ENCODE assay signal across 8 cellular contexts in genomic region chr1:27349784-27350672, GRCh38. TPM values are rescaled to one million over a fixed set of nuclear protein-coding genes. Genes with fewer than 3 reads are reported as not detected.
DNase-seq lines count a peak whose midpoint lies in the region; ATAC-seq and TF ChIP-seq lines count a peak whose summit lies in the region.

No MANE protein-coding gene starts in this region.

- no peaks in the 10 kb centered on the region for H3K79me2 ChIP-seq in parathyroid adenoma

- DNase-seq in Right ventricle myocardium inferior (ENCODE audit: missing footprints) (peak; percentile 85), cardiac septum (ENCODE audit: low spot score) (no peak), T-helper 17 cell (no peak), glutamatergic neuron (peak; percentile 71), T-helper 9 cell (no peak)
- no peak for DNase-seq in stimulated activated CD4-positive, alpha-beta T cell treated with anti-CD3 and anti-CD28 coated beads, Interleukin-4, amount 100 ng/mL, for 4 hours

- H3K27ac ChIP-seq in parathyroid adenoma = no peak overlapping the region

- intact Hi-C loops in Right ventricle myocardium inferior (cut with DNase I) = no loop called here
- intact Hi-C loops in cardiac septum (cut with DNase I) = no loop called here

- H3K4me3 Mint-ChIP-seq in T-helper 17 cell (no peak overlapping the region), glutamatergic neuron (ENCODE audit: unreplicated experiment) (peak overlapping the region; percentile 57)

- H3K36me3 Mint-ChIP-seq in T-helper 17 cell (ENCODE audit: low read depth) = peaks cover 7% of the 10 kb centered on the region
- no peaks in the 10 kb centered on the region for H3K36me3 Mint-ChIP-seq in glutamatergic neuron (ENCODE audit: unreplicated experiment)

- H3K4me2 ChIP-seq in parathyroid adenoma (ENCODE audit: low read length) = peak overlapping the region; percentile 84

- H3K4me1 Mint-ChIP-seq in T-helper 17 cell (peaks cover 21% of the 10 kb centered on the region), glutamatergic neuron (ENCODE audit: low read depth, unreplicated experiment) (no peaks in the 10 kb centered on the region)

- no peaks in the 10 kb centered on the region for H3K9me3 Mint-ChIP-seq in glutamatergic neuron (ENCODE audit: unreplicated experiment)

- H3K4me1 ChIP-seq in parathyroid adenoma = no peaks in the 10 kb centered on the region

- H3K9me3 ChIP-seq in T-helper 17 cell (ENCODE audit: control insufficient read depth, low read length, poor library complexity, severe bottlenecking) = no peaks in the 10 kb centered on the region
- no peaks in the 10 kb centered on the region for H3K9me3 ChIP-seq in parathyroid adenoma (ENCODE audit: control insufficient read depth, low read length)

- H3K4me3 ChIP-seq in parathyroid adenoma (ENCODE audit: low read depth, low read length) = peak overlapping the region; percentile 57

- TF ChIP-seq CTCF in glutamatergic neuron (IDR thresholded peaks at IDR 0.05; ENCODE audit: partially characterized antibody, unreplicated experiment) (no peak), parathyroid adenoma (IDR thresholded peaks at IDR 0.05) (no peak)

- no peak overlapping the region for H3K9ac ChIP-seq in parathyroid adenoma

- ATAC-seq in Right ventricle myocardium inferior (peak; percentile 69), T-helper 17 cell (peak; percentile 75), GM18873 (IDR thresholded peaks at IDR 0.05; ENCODE audit: low FRiP score, unreplicated experiment) (no peak)

- no peaks in the 10 kb centered on the region for H3K36me3 ChIP-seq in parathyroid adenoma (ENCODE audit: control insufficient read depth, insufficient read depth, low read length)

- H3K27me3 ChIP-seq in parathyroid adenoma (ENCODE audit: control insufficient read depth, insufficient read depth, low read length) = no peaks in the 10 kb centered on the region

- no peak overlapping the region for H3K27ac Mint-ChIP-seq in T-helper 17 cell
- no peak overlapping the region for H3K27ac Mint-ChIP-seq in glutamatergic neuron (ENCODE audit: unreplicated experiment)

- H3K27me3 Mint-ChIP-seq in T-helper 17 cell (no peaks in the 10 kb centered on the region), glutamatergic neuron (ENCODE audit: unreplicated experiment) (peaks cover 2% of the 10 kb centered on the region)

- H2AFZ ChIP-seq in parathyroid adenoma = peak overlapping the region; percentile 64

RNA-seq across cellular contexts. Expression of gene SYTL1, which starts 8.2 kb away (rescaled TPM):
- total RNA-seq in Right ventricle myocardium inferior (0.78 TPM), cardiac septum (0.65 TPM), T-helper 17 cell (100 to 1,000 TPM; 206 to 261 TPM), glutamatergic neuron (ENCODE audit: unreplicated experiment) (3.2 TPM)

RNA-seq across cellular contexts. Expression of gene MAP3K6, which starts 16.7 kb away (rescaled TPM):
- total RNA-seq in Right ventricle myocardium inferior (51.3 TPM), cardiac septum (53.1 TPM), T-helper 17 cell (1 to 10 TPM; 3.3 to 4.9 TPM), glutamatergic neuron (ENCODE audit: unreplicated experiment) (10.0 TPM)

RNA-seq across cellular contexts. Expression of gene FCN3, which starts 24.6 kb away (rescaled TPM):
- total RNA-seq in Right ventricle myocardium inferior (20.7 TPM), cardiac septum (32.2 TPM), T-helper 17 cell (not detected), glutamatergic neuron (ENCODE audit: unreplicated experiment) (not detected)

RNA-seq across cellular contexts. Expression of gene TMEM222, which starts 28.1 kb away (rescaled TPM):
- total RNA-seq in Right ventricle myocardium inferior (17.9 TPM), cardiac septum (26.8 TPM), T-helper 17 cell (10 to 100 TPM; 24.8 to 27.0 TPM), glutamatergic neuron (ENCODE audit: unreplicated experiment) (50.0 TPM)

RNA-seq across cellular contexts. Expression of gene CD164L2, which starts 33.1 kb away (rescaled TPM):
- total RNA-seq in Right ventricle myocardium inferior (not detected), cardiac septum (not detected), T-helper 17 cell (not detected), glutamatergic neuron (ENCODE audit: unreplicated experiment) (not detected)

Comparison
In these comparisons a context has a peak if more than half of its experiments do, and no peak if none do; other contexts are left out.
1. DNase-seq: peak in Right ventricle myocardium inferior (single experiment) and glutamatergic neuron (single experiment); none in cardiac septum (single experiment), T-helper 17 cell (0 of 3), T-helper 9 cell (single experiment) and stimulated activated CD4-positive, alpha-beta T cell treated with anti-CD3 and anti-CD28 coated beads, Interleukin-4, amount 100 ng/mL, for 4 hours (0 of 2).
2. RNA of gene SYTL1, which starts 8.2 kb away (total RNA-seq): 206 to 261 TPM in T-helper 17 cell; 3.2 TPM in glutamatergic neuron (single experiment), 0.78 TPM in Right ventricle myocardium inferior (single experiment) and 0.65 TPM in cardiac septum (single experiment); every median in the first group is over 10 times any median in the second.
3. RNA of gene FCN3, which starts 24.6 kb away (total RNA-seq): 32.2 TPM in cardiac septum (single experiment) and 20.7 TPM in Right ventricle myocardium inferior (single experiment); not detected in T-helper 17 cell and not detected in glutamatergic neuron (single experiment); every median in the first group is over 10 times any median in the second.